Comparison of ENCODE assay signal across 18 cellular contexts in genomic region chr10:3225589-3225988, GRCh38. TPM values are rescaled to one million over a fixed set of nuclear protein-coding genes. Genes with fewer than 3 reads are reported as not detected.
DNase-seq lines count a peak whose midpoint lies in the region; ATAC-seq and TF ChIP-seq lines count a peak whose summit lies in the region.
"Had no signal": no experiment of that assay in that cellular context is flagged by ENCODE, and none has a peak within 500 bp of the region (broad histone marks: within the 10 kb centered on the region; RNA-seq: fewer than 3 reads in every experiment).

No MANE protein-coding gene starts in this region.

- H3K27me3 ChIP-seq in PC-3 (ENCODE audit: low read length), result no peaks in the 10 kb centered on the region
- H3K27me3 ChIP-seq in prostate gland (replicated peaks; ENCODE audit: insufficient read depth), result no peaks in the 10 kb centered on the region
- H3K27me3 ChIP-seq: colonic mucosa, left lung had no signal

- H3K4me3 ChIP-seq in PC-3 (ENCODE audit: low read length), result no peak overlapping the region
- H3K4me3 ChIP-seq in epithelial cell of esophagus (ENCODE audit: low read length), result no peak overlapping the region
- H3K4me3 ChIP-seq in prostate gland, result no peak overlapping the region
- H3K4me3 ChIP-seq: colonic mucosa, left lung had no signal

- intact Hi-C loops in PC-3 (cut with micrococcal nuclease) (no loop called here), prostate gland (cut with DNase I) (no loop called here)

- no peaks in the 10 kb centered on the region for H3K9me2 ChIP-seq in PC-3 (replicated peaks; ENCODE audit: low read length)

- no peaks in the 10 kb centered on the region for H3F3A ChIP-seq in PC-3 (ENCODE audit: low read length, unreplicated experiment)

- H3K4me2 ChIP-seq in PC-3 (ENCODE audit: low read length), result no peak overlapping the region

- peaks cover 27% of the 10 kb centered on the region for H3K4me1 ChIP-seq in PC-3 (ENCODE audit: insufficient read depth, low read length)
- no peaks in the 10 kb centered on the region for H3K4me1 ChIP-seq in prostate gland (replicated peaks)
- H3K4me1 ChIP-seq: colonic mucosa, parathyroid adenoma had no signal

- H2AFZ ChIP-seq in PC-3 (ENCODE audit: low read length), result no peak overlapping the region
- H2AFZ ChIP-seq: parathyroid adenoma had no signal

- no TSS peak for BruUV-seq in PC-3 (replicated peaks; lab: Mats Ljungman, UMichigan)

- H4K20me1 ChIP-seq in PC-3 (ENCODE audit: low read length), result no peaks in the 10 kb centered on the region

- no peaks in the 10 kb centered on the region for H3K79me2 ChIP-seq in PC-3 (ENCODE audit: low read length)
- H3K79me2 ChIP-seq: parathyroid adenoma had no signal

- no peak overlapping the region for H3K27ac ChIP-seq in PC-3 (ENCODE audit: low read length)
- H3K27ac ChIP-seq in prostate gland, result no peak overlapping the region
- H3K27ac ChIP-seq: colonic mucosa, left lung, parathyroid adenoma had no signal

- H3K36me3 ChIP-seq in PC-3 (ENCODE audit: low read depth, low read length), result no peaks in the 10 kb centered on the region
- no peaks in the 10 kb centered on the region for H3K36me3 ChIP-seq in prostate gland
- H3K36me3 ChIP-seq: colonic mucosa, left lung had no signal

- TF ChIP-seq POLR2A in prostate gland (IDR thresholded peaks at IDR 0.05), result no peak

- no peak overlapping the region for H3K9ac ChIP-seq in PC-3 (ENCODE audit: low read length)
- H3K9ac ChIP-seq: parathyroid adenoma had no signal

- TF ChIP-seq CTCF in PC-3 (conservative IDR thresholded peaks at IDR 0.05; ENCODE audit: low read depth, low read length) (no peak), epithelial cell of esophagus (IDR thresholded peaks at IDR 0.05; ENCODE audit: insufficient read depth, low read depth, low read length, missing control alignments) (no peak), prostate gland (IDR thresholded peaks at IDR 0.05) (no peak)

- WGBS in prostate gland, result 52% methylated on average over 3 of the region's 3 CpGs

- ATAC-seq in PC-3 (no peak), HG02571 (IDR thresholded peaks at IDR 0.05; ENCODE audit: unreplicated experiment) (no peak)
- ATAC-seq: left lung had no signal

- CTCF ChIA-PET in PC-3 (lab: Charles Lee), result no interaction called here

- POLR2A ChIA-PET in PC-3 (lab: Charles Lee; ENCODE audit: unreplicated experiment), result no interaction called here

- H3K9me3 ChIP-seq in PC-3 (ENCODE audit: low read length) (no peaks in the 10 kb centered on the region), prostate gland (no peaks in the 10 kb centered on the region)
- H3K9me3 ChIP-seq: colonic mucosa, left lung had no signal

- DNase-seq in AG08396 (ENCODE audit: low spot score) (peak; percentile 24), PC-3 (peak; percentile 15), epithelial cell of esophagus (ENCODE audit: low read depth) (peak; percentile 86), kidney tubule cell (ENCODE audit: low spot score) (peak; percentile 88), prostate gland (ENCODE audit: low spot score) (no peak)
- DNase-seq in effector CD8-positive, alpha-beta T cell (lab: John Stamatoyannopoulos, UW), result no peak
- no peak for DNase-seq in activated naive CD4-positive, alpha-beta T cell (lab: John Stamatoyannopoulos, UW)
- DNase-seq: activated CD4-positive, alpha-beta T cell treated with anti-CD3 and anti-CD28 coated beads, Interleukin-2, amount 50 U/mL, for 1 hour; activated naive CD8-positive, alpha-beta T cell treated with anti-CD3 and anti-CD28 coated beads, Interleukin-2, amount 10 ng/mL, durations not matched to agents 7 days and 5 days; colonic mucosa; erythroblast; left lung; NCI-H1436 treated with DMSO at 0.1 percent for 48 hours; NCI-H345; stimulated activated CD4-positive, alpha-beta T cell treated with anti-CD3 and anti-CD28 coated beads, Interleukin-12 subunit alpha, Interleukin-12 subunit beta, amount 100 ng/mL, for 4 hours; stimulated activated naive CD4-positive, alpha-beta T cell had no signal

RNA-seq across cellular contexts. Expression of gene PITRM1, which starts 53.0 kb away (rescaled TPM):
- total RNA-seq in PC-3 (2014; rRNA removed) (61.5 and 73.2 TPM in 2 replicates), prostate gland (100 to 1,000 TPM in 1 of 2 donors, 10 to 100 TPM in 1; 47.7 to 103 TPM)

Comparison
In these comparisons a context has a peak if more than half of its experiments do, and no peak if none do; other contexts are left out.
1. DNase-seq: peak in AG08396 (single experiment), PC-3 (single experiment), epithelial cell of esophagus (single experiment) and kidney tubule cell (single experiment); none in effector CD8-positive, alpha-beta T cell (single experiment), prostate gland (single experiment) and activated naive CD4-positive, alpha-beta T cell (0 of 4).